ENCODE assay signal across 1 cellular context in the genomic region with DNA sequence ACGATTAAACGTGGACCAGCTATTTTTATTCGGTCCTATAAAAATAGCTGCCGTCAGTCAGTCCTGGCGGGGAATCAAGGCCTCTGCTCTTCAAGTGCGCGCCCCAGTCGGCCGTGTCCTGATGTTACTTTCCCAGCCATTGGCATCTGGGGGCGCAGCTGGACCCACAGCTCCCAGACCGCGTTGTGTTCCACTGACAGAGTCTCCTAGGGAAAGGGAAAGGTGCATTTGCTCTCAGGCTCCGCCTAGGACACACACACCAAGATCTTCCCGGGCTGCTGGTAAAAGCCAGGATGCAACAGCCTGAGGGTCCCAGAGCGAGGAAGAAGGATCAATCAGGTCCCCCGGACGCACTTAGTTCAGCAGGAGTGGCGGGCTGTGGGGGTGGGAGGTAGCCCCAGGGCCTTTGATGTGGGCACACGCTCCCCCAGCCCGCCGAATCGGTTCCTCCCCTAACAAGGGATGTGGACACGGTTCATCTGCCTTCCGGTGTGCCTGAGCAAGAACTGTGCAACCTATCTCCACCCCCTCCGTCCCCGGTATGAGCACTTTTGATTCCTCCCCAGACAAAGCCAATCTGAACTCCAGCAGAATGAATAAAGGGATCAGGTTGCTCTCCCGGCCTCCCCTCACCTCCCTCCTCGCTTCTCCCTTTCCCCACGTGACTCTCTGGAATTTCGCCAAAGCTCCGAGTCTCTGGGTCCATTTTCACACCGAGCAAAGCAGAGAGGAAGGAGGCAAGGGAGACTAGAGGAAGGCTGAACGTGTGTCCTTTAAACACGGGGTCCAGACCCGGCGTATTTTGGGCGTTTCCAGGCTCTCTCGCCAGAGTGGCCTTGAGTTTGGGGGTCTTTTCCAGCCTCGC.
TF ChIP-seq lines count a peak whose summit lies in the region.

No MANE protein-coding gene starts in this region.

TF ChIP-seq in HEK293, 187 proteins besides CTCF, POLR2A, EP300 and RAD21 (continued from another document and continues in another):
- TF ChIP-seq, protein P1, sequence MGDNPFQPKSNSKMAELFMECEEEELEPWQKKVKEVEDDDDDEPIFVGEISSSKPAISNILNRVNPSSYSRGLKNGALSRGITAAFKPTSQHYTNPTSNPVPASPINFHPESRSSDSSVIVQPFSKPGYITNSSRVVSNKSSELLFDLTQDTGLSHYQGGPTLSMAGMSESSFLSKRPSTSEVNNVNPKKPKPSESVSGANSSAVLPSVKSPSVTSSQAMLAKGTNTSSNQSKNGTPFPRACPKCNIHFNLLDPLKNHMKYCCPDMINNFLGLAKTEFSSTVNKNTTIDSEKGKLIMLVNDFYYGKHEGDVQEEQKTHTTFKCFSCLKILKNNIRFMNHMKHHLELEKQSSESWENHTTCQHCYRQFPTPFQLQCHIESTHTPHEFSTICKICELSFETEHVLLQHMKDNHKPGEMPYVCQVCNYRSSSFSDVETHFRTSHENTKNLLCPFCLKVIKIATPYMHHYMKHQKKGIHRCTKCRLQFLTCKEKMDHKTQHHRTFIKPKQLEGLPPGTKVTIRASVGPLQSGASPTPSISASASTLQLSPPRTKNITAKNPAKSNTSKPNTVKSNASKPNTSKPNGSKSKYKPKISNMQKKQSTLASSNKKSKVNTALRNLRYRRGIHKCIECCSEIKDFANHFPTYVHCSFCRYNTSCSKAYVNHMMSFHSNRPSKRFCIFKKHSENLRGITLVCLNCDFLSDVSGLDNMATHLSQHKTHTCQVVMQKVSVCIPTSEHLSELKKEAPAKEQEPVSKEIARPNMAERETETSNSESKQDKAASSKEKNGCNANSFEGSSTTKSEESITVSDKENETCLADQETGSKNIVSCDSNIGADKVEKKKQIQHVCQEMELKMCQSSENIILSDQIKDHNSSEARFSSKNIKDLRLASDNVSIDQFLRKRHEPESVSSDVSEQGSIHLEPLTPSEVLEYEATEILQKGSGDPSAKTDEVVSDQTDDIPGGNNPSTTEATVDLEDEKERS (tag by site-specific recombination; IDR thresholded peaks at IDR 0.05): no peak
- no peak for TF ChIP-seq BCL11A (tag by site-specific recombination; IDR thresholded peaks at IDR 0.05; ENCODE audit: low read depth)
- TF ChIP-seq YY1 (tag by site-specific recombination; IDR thresholded peaks at IDR 0.05): no peak
- TF ChIP-seq GFI1B (tag by site-specific recombination; IDR thresholded peaks at IDR 0.05): no peak; the same call in 1 of the 2 replicates
- no peak for TF ChIP-seq ZNF19 (tag by site-specific recombination; IDR thresholded peaks at IDR 0.05; ENCODE audit: low read depth)
- no peak for TF ChIP-seq ZNF777 (tag by site-specific recombination; IDR thresholded peaks at IDR 0.05; ENCODE audit: borderline replicate concordance)
- TF ChIP-seq, protein P2, sequence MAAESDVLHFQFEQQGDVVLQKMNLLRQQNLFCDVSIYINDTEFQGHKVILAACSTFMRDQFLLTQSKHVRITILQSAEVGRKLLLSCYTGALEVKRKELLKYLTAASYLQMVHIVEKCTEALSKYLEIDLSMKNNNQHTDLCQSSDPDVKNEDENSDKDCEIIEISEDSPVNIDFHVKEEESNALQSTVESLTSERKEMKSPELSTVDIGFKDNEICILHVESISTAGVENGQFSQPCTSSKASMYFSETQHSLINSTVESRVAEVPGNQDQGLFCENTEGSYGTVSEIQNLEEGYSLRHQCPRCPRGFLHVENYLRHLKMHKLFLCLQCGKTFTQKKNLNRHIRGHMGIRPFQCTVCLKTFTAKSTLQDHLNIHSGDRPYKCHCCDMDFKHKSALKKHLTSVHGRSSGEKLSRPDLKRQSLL (tag by site-specific recombination; IDR thresholded peaks at IDR 0.05): no peak
- no peak for TF ChIP-seq ZNF555 (tag by site-specific recombination; conservative IDR thresholded peaks at IDR 0.05)
- no peak for TF ChIP-seq ZNF37A (tag by site-specific recombination; IDR thresholded peaks at IDR 0.05)
- no peak for TF ChIP-seq ZNF133 (tag by site-specific recombination; IDR thresholded peaks at IDR 0.05)
- TF ChIP-seq KLF10 (tag by site-specific recombination; IDR thresholded peaks at IDR 0.05): no peak
- TF ChIP-seq ZNF449 (tag by site-specific recombination; IDR thresholded peaks at IDR 0.05): no peak
- TF ChIP-seq ZNF610 (tag by site-specific recombination; IDR thresholded peaks at IDR 0.05; ENCODE audit: borderline replicate concordance): 0 out of 2 replicates have a peak, but pooled peaks have one; percentile 18
- no peak for TF ChIP-seq ZBTB1 (tag by site-specific recombination; IDR thresholded peaks at IDR 0.05)
- no peak for TF ChIP-seq ZNF677 (tag by site-specific recombination; IDR thresholded peaks at IDR 0.05)
- TF ChIP-seq ZFHX2 (tag by site-specific recombination; conservative IDR thresholded peaks at IDR 0.05): no peak; the same call in none of the 2 replicates
- TF ChIP-seq ZNF488 (tag by site-specific recombination; IDR thresholded peaks at IDR 0.05): no peak
- no peak for TF ChIP-seq ZNF311 (tag by site-specific recombination; IDR thresholded peaks at IDR 0.05; ENCODE audit: borderline replicate concordance)
- TF ChIP-seq ZEB2 (tag by site-specific recombination; IDR thresholded peaks at IDR 0.05): peak; percentile 70
- 0 out of 2 replicates have a peak, but pooled peaks have one; percentile 53 for TF ChIP-seq ZSCAN23 (tag by site-specific recombination; IDR thresholded peaks at IDR 0.05)
- TF ChIP-seq ZNF692 (tag by site-specific recombination; IDR thresholded peaks at IDR 0.05): peak; percentile 73; the same call in 1 of the 2 replicates
- TF ChIP-seq PRDM10 (tag by site-specific recombination; IDR thresholded peaks at IDR 0.05): peak; percentile 95
- TF ChIP-seq ZNF645 (tag by site-specific recombination; IDR thresholded peaks at IDR 0.05): no peak
- no peak for TF ChIP-seq ZBTB44 (tag by site-specific recombination; IDR thresholded peaks at IDR 0.05)
- TF ChIP-seq, protein P3, sequence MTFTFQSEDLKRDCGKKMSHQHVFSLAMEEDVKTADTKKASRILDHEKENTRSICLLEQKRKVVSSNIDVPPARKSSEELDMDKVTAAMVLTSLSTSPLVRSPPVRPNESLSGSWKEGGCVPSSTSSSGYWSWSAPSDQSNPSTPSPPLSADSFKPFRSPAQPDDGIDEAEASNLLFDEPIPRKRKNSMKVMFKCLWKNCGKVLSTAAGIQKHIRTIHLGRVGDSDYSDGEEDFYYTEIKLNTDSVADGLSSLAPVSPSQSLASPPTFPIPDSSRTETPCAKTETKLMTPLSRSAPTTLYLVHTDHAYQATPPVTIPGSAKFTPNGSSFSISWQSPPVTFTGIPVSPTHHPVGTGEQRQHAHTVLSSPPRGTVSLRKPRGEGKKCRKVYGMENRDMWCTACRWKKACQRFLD (tag by site-specific recombination; IDR thresholded peaks at IDR 0.05): no peak
- TF ChIP-seq ZNF140 (tag by site-specific recombination; IDR thresholded peaks at IDR 0.05): no peak
- no peak for TF ChIP-seq ZNF138 (tag by site-specific recombination; IDR thresholded peaks at IDR 0.05; ENCODE audit: borderline replicate concordance)
- TF ChIP-seq BCL11B (tag by site-specific recombination; IDR thresholded peaks at IDR 0.05; ENCODE audit: low read depth): 0 out of 2 replicates have a peak, but pooled peaks have one; percentile 53
- TF ChIP-seq, protein P4, sequence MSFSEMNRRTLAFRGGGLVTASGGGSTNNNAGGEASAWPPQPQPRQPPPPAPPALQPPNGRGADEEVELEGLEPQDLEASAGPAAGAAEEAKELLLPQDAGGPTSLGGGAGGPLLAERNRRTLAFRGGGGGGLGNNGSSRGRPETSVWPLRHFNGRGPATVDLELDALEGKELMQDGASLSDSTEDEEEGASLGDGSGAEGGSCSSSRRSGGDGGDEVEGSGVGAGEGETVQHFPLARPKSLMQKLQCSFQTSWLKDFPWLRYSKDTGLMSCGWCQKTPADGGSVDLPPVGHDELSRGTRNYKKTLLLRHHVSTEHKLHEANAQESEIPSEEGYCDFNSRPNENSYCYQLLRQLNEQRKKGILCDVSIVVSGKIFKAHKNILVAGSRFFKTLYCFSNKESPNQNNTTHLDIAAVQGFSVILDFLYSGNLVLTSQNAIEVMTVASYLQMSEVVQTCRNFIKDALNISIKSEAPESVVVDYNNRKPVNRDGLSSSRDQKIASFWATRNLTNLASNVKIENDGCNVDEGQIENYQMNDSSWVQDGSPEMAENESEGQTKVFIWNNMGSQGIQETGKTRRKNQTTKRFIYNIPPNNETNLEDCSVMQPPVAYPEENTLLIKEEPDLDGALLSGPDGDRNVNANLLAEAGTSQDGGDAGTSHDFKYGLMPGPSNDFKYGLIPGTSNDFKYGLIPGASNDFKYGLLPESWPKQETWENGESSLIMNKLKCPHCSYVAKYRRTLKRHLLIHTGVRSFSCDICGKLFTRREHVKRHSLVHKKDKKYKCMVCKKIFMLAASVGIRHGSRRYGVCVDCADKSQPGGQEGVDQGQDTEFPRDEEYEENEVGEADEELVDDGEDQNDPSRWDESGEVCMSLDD (tag by site-specific recombination; IDR thresholded peaks at IDR 0.05): no peak
- TF ChIP-seq ZNF660 (tag by site-specific recombination; IDR thresholded peaks at IDR 0.05): no peak
- TF ChIP-seq ZNF211 (tag by site-specific recombination; IDR thresholded peaks at IDR 0.05; ENCODE audit: low read depth): no peak
- TF ChIP-seq RBAK (tag by site-specific recombination; IDR thresholded peaks at IDR 0.05): no peak
- TF ChIP-seq ZNF366 (tag by site-specific recombination; conservative IDR thresholded peaks at IDR 0.05): peak; percentile 90
- no peak for TF ChIP-seq ZFP3 (tag by site-specific recombination; IDR thresholded peaks at IDR 0.05; ENCODE audit: low read depth)
- no peak for TF ChIP-seq ZNF654 (tag by site-specific recombination; IDR thresholded peaks at IDR 0.05; ENCODE audit: low read depth)
- no peak; the same call in 1 of the 2 replicates for TF ChIP-seq KLF9 (tag by site-specific recombination; IDR thresholded peaks at IDR 0.05; ENCODE audit: low read depth)
